ENCODE assay signal across 12 cellular contexts in the genomic region with DNA sequence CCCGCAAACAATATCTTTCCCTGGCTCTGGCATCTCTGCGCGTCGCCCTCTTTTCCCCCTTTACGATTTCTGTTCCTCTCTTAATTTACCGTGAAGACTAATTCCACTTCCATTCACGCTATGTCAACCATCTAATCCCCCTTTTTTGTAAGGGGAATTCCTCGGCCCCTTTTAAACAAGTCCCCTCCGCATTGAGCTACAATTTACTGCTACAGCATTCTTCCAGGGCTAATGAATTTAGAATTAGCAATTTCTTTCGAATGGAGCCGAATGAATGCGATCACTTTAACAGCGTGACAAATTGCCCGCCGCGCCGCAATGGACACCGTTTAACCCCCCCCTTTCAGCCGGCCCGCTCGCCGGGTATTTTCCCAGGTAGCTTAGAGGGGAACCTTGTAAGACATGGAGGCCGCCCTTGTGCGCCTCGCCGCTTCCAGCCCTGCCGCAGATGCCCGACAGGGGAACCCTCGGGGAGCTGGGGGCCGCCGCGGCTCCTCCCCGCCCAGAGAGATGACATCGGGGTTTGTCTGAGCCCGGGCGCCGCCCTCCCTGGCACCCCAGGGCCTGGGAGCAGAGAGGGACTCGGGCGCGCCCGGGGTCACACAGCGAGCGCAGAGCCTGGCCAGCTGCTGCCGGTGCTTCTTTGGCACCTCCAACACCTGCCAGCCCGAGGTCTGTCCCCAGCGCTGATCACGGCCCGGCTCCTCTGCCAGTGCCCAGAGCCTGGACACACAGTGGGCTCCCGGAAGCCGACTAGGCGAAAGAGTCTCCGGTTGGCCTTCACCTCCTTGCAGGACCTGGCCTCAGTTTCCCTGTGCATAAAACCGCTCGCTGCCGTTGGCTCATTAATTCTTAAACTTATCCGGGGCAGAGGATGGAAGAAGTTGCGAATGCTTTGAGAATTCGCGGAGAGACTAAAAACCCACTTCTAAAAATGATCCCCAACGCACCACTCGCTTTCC. TPM values are rescaled to one million over a fixed set of nuclear protein-coding genes. Genes with fewer than 3 reads are reported as not detected.
DNase-seq lines count a peak whose midpoint lies in the region; ATAC-seq, FAIRE-seq and TF ChIP-seq lines count a peak whose summit lies in the region.
"Had no signal": no experiment of that assay in that cellular context is flagged by ENCODE, and none has a peak within 500 bp of the region (broad histone marks: within the 10 kb centered on the region; RNA-seq: fewer than 3 reads in every experiment).

No MANE protein-coding gene starts in this region.

- ATAC-seq in A549 (no peak), left lobe of liver (peak; percentile 10), pancreas (no peak), GM21367 (IDR thresholded peaks at IDR 0.05; ENCODE audit: unreplicated experiment) (no peak)
- ATAC-seq in activated T-helper 17 cell treated with anti-CD3 and anti-CD28 coated beads, Interleukin-2, amount 50 U/mL, for 72 hours (replicated peaks) = no peak
- ATAC-seq: left lung had no signal

- no peak for TF ChIP-seq RAD21 in A549 (conservative IDR thresholded peaks at IDR 0.05 in 1 of 2, IDR thresholded peaks at IDR 0.05 in 1 of 2)

- POLR2A ChIA-PET in A549 (lab: Yijun Ruan, JAX) = no interaction called here

- 38% methylated on average over 47 of the region's 61 CpGs for WGBS in A549 (ENCODE audit: missing lambda C conversion rate)
- 3 to 5% methylated on average over 57 to 61 of the region's 61 CpGs for whole genome bisulfite sequencing in pancreas, 2 donors

- H3K9me3 ChIP-seq in A549 (no peaks in the 10 kb centered on the region), pancreas (no peaks in the 10 kb centered on the region)
- H3K9me3 ChIP-seq: left lung, MG63 had no signal

- H3K4me3 ChIP-seq in A549 (peak overlapping the region; percentile 27; the same call in 1 of the 3 replicates), pancreas (no peak overlapping the region)
- H3K4me3 ChIP-seq: left lung, MG63, skin epidermis had no signal

- TF ChIP-seq EP300 in A549 (IDR thresholded peaks at IDR 0.05) = no peak

- peaks cover 5% of the 10 kb centered on the region for H3K36me3 Mint-ChIP-seq in activated T-helper 17 cell treated with anti-CD3 and anti-CD28 coated beads, Interleukin-2, amount 50 U/mL, for 72 hours (ENCODE audit: low read depth)

- TF ChIP-seq POLR2A in A549 (IDR thresholded peaks at IDR 0.05; ENCODE audit: low read length) = no peak

- H3K27me3 Mint-ChIP-seq in activated T-helper 17 cell treated with anti-CD3 and anti-CD28 coated beads, Interleukin-2, amount 50 U/mL, for 72 hours = peaks cover 35% of the 10 kb centered on the region

- peak overlapping the region; percentile 71 for H3K4me2 ChIP-seq in A549

- peak overlapping the region; percentile 55 for H3K4me3 Mint-ChIP-seq in activated T-helper 17 cell treated with anti-CD3 and anti-CD28 coated beads, Interleukin-2, amount 50 U/mL, for 72 hours

- CTCF ChIA-PET in A549 (lab: Yijun Ruan, JAX) = interaction anchor here (0.6 to 4.6 kb wide), 5 partner anchors 17 to 205 kb away, joined by 3 to 22 read pairs (median 4); no protein-coding TSS in a partner anchor

- peaks cover 11% of the 10 kb centered on the region for H3K4me1 Mint-ChIP-seq in activated T-helper 17 cell treated with anti-CD3 and anti-CD28 coated beads, Interleukin-2, amount 50 U/mL, for 72 hours

- H3K27ac Mint-ChIP-seq in activated T-helper 17 cell treated with anti-CD3 and anti-CD28 coated beads, Interleukin-2, amount 50 U/mL, for 72 hours = no peak overlapping the region

- no peaks in the 10 kb centered on the region for H3K36me3 ChIP-seq in pancreas
- H3K36me3 ChIP-seq: left lung, MG63 had no signal

- intact Hi-C loops in pancreas (cut with DNase I) = no loop called here

- peaks cover 7 to 57% (median 29%) of the 10 kb centered on the region in 4 donors for H3K27me3 ChIP-seq in pancreas

- FAIRE-seq in A549 (lab: Jason Lieb, UNC) (no peak), pancreas (lab: Jason Lieb, UNC) (no peak)

- no peaks in the 10 kb centered on the region for H3K9me3 Mint-ChIP-seq in activated T-helper 17 cell treated with anti-CD3 and anti-CD28 coated beads, Interleukin-2, amount 50 U/mL, for 72 hours

- TF ChIP-seq CTCF in A549 (IDR thresholded peaks at IDR 0.05) (no peak), pancreas (IDR thresholded peaks at IDR 0.05) (no peak)

- DNase-seq in A549 (ENCODE audit: low read depth in 1 of 2, low spot score in 1 of 2) (no peak), D341Med (ENCODE audit: low spot score) (peak; percentile 62), left lobe of liver (ENCODE audit: low spot score) (no peak), cerebellar nuclear complex (lab: John Stamatoyannopoulos, UW) (no peak), pancreas (no peak)
- no peak for DNase-seq in activated effector memory CD4-positive, alpha-beta T cell treated with anti-CD3 and anti-CD28 coated beads, Interleukin-2, amount 50 U/mL, for 16 hours
- DNase-seq: MG63, NCI-H82 had no signal

- H3K27ac ChIP-seq in A549 (no peak overlapping the region), pancreas (no peak overlapping the region)
- H3K27ac ChIP-seq: left lung, skin epidermis had no signal

- peaks cover 29% of the 10 kb centered on the region; the same call in 2 of the 3 replicates for H3K4me1 ChIP-seq in A549
- peaks cover 0 to 22% (median 20%) of the 10 kb centered on the region in 3 donors for H3K4me1 ChIP-seq in pancreas

TF ChIP-seq in A549, 52 proteins besides CTCF, POLR2A, EP300 and RAD21:
- TF ChIP-seq ZFP36 (IDR thresholded peaks at IDR 0.05; ENCODE audit: borderline replicate concordance, partially characterized antibody) = no peak
- TF ChIP-seq NPAS2 (CRISPR knock-in tag; IDR thresholded peaks at IDR 0.05; ENCODE audit: borderline replicate concordance) = no peak
- no peak for TF ChIP-seq CHD2 (IDR thresholded peaks at IDR 0.05; ENCODE audit: low read length, partially characterized antibody)
- no peak for TF ChIP-seq MAFK (IDR thresholded peaks at IDR 0.05; ENCODE audit: partially characterized antibody)
- TF ChIP-seq, protein P1, sequence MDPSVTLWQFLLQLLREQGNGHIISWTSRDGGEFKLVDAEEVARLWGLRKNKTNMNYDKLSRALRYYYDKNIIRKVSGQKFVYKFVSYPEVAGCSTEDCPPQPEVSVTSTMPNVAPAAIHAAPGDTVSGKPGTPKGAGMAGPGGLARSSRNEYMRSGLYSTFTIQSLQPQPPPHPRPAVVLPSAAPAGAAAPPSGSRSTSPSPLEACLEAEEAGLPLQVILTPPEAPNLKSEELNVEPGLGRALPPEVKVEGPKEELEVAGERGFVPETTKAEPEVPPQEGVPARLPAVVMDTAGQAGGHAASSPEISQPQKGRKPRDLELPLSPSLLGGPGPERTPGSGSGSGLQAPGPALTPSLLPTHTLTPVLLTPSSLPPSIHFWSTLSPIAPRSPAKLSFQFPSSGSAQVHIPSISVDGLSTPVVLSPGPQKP (IDR thresholded peaks at IDR 0.05; ENCODE audit: low read depth, low read length) = no peak
- TF ChIP-seq MYC (IDR thresholded peaks at IDR 0.05; ENCODE audit: borderline replicate concordance, low read length) = no peak
- TF ChIP-seq HEYL (CRISPR knock-in tag; IDR thresholded peaks at IDR 0.05) = no peak
- TF ChIP-seq, protein P2, sequence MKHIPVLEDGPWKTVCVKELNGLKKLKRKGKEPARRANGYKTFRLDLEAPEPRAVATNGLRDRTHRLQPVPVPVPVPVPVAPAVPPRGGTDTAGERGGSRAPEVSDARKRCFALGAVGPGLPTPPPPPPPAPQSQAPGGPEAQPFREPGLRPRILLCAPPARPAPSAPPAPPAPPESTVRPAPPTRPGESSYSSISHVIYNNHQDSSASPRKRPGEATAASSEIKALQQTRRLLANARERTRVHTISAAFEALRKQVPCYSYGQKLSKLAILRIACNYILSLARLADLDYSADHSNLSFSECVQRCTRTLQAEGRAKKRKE (CRISPR knock-in tag; IDR thresholded peaks at IDR 0.05; ENCODE audit: low read depth) = no peak
- TF ChIP-seq JUNB (IDR thresholded peaks at IDR 0.05) = no peak
- no peak for TF ChIP-seq RFX5 (IDR thresholded peaks at IDR 0.05)
- TF ChIP-seq HDAC2 (IDR thresholded peaks at IDR 0.05) = no peak
- TF ChIP-seq ZSCAN20 (CRISPR knock-in tag; IDR thresholded peaks at IDR 0.05) = no peak
- TF ChIP-seq POLR2AphosphoS2 (conservative IDR thresholded peaks at IDR 0.05; ENCODE audit: low read length) = no peak
- no peak for TF ChIP-seq EHF (CRISPR knock-in tag; IDR thresholded peaks at IDR 0.05)
- TF ChIP-seq TP53 (CRISPR knock-in tag; IDR thresholded peaks at IDR 0.05) = no peak

RNA-seq across cellular contexts. Expression of a gene that starts 1.3 kb away (rescaled TPM):
- 0.09 and 0.17 TPM in 2 replicates for polyA plus RNA-seq in A549 (2011; rRNA removed)
- polyA plus RNA-seq in A549 (2012; cell fraction: cytosol; rRNA removed) = 0.05 and 0.14 TPM in 2 replicates
- polyA plus RNA-seq in A549 (2012; cell fraction: nucleus; rRNA removed) = 0.10 and 0.17 TPM in 2 replicates
- polyA plus RNA-seq in A549 (2017; fragmentation: RNase III; extraction: RNeasy Plus Mini Kit Qiagen cat#74134 plus additional on column Dnase treatment) = 0.10 to 0.17 TPM (median 0.13 TPM) in 3 replicates
- 0.08 and 0.10 TPM in 2 replicates for polyA minus RNA-seq in A549 (2011; rRNA and poly(A)+ RNA removed)
- total RNA-seq in activated T-helper 17 cell treated with anti-CD3 and anti-CD28 coated beads, Interleukin-2, amount 50 U/mL, for 72 hours = under 1 TPM in 1 of 2 donors, not detected in 1; 0.15 TPM
- total RNA-seq in left lobe of liver = 0.08 TPM
- total RNA-seq in pancreas = under 1 TPM in 2 of 6 donors, not detected in 4; 0.06 TPM
- under 1 TPM in 1 of 2 donors, not detected in 1; 0.02 TPM for polyA plus RNA-seq in pancreas
- total RNA-seq: left lung had no signal

RNA-seq across cellular contexts. Expression of a gene that starts 27.9 kb away (rescaled TPM):
- polyA plus RNA-seq in A549 (2011; rRNA removed) = 76.1 and 96.8 TPM in 2 replicates
- 59.6 and 61.4 TPM in 2 replicates for polyA plus RNA-seq in A549 (2012; cell fraction: cytosol; rRNA removed)
- polyA plus RNA-seq in A549 (2012; cell fraction: nucleus; rRNA removed) = 43.5 and 62.0 TPM in 2 replicates
- 97.9 to 111 TPM (median 101 TPM) in 3 replicates for polyA plus RNA-seq in A549 (2017; fragmentation: RNase III; extraction: RNeasy Plus Mini Kit Qiagen cat#74134 plus additional on column Dnase treatment)
- polyA minus RNA-seq in A549 (2011; rRNA and poly(A)+ RNA removed) = 45.1 and 62.3 TPM in 2 replicates
- total RNA-seq in activated T-helper 17 cell treated with anti-CD3 and anti-CD28 coated beads, Interleukin-2, amount 50 U/mL, for 72 hours = 10 to 100 TPM; 66.9 to 89.1 TPM
- 12.9 TPM for total RNA-seq in left lobe of liver
- 10 to 100 TPM in 5 of 6 donors, 1 to 10 TPM in 1; 9.1 to 15.5 (median 11.6) TPM for total RNA-seq in pancreas
- polyA plus RNA-seq in pancreas = 10 to 100 TPM in 1 of 2 donors, 1 to 10 TPM in 1; 9.1 to 14.1 TPM
